In the genomic region with DNA sequence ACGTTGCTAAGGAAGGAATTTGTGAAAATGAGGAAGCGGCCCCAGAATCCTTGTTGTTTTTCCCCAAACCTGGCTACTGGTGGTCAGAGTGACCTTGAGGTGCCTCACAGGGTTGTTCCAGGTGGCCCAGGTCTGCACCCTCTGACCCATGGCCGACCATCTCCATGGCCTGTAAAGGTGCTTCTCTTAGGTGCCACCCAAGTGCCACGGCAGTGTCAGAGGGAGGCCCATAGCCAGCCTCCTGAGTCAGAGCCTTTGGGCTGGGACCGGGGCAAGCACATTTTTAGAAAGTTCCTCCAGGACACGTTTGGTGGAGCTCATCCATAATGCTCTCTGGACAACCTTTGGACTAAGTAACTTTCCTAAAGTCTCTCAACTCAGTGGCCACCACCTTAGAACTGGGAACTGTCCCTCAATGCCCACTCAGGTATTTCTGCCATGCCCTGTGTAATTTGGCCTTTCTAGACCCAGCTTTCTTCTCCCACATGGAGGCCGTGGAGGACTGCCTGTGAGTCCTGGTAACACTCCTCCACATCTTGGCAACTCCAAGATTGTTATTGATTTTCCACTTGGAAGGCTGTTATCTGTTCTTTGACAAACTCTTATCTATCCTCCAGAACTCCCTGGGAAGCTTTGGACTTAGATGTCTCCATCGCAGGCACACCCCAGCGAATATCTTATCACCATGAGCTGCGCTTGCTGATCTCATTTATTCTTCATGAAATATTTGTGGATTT, we compare ENCODE assay signal across 14 cellular contexts.
A peak's percentile ranks its signal among the peaks of the same experiment; 100 is the strongest.
DNase-seq lines count a peak whose midpoint lies in the region; ATAC-seq, FAIRE-seq and TF ChIP-seq lines count a peak whose summit lies in the region.
"Had no signal": no experiment of that assay in that cellular context is flagged by ENCODE, and none has a peak within 500 bp of the region (broad histone marks: within the 10 kb centered on the region; RNA-seq: fewer than 3 reads in every experiment).

No MANE protein-coding gene starts in this region.

- H3K36me3 Mint-ChIP-seq in HFFc6 (ENCODE audit: low read depth), result no peaks in the 10 kb centered on the region
- no peaks in the 10 kb centered on the region for H3K36me3 Mint-ChIP-seq in astrocyte (ENCODE audit: low read depth, unreplicated experiment)
- H3K36me3 Mint-ChIP-seq: stimulated activated naive B cell treated with anti-CD40 and anti-IgM and Interleukin-4, amounts not matched to agents 10 μg/mL and 1 μg/mL and 100 μg/mL, for 72 hours had no signal

- peak overlapping the region; percentile 62 for H2AFZ ChIP-seq in astrocyte (ENCODE audit: low read depth, low read length)
- no peak overlapping the region for H2AFZ ChIP-seq in keratinocyte (ENCODE audit: control insufficient read depth, low read length)

- ATAC-seq in HG03280 (IDR thresholded peaks at IDR 0.05; ENCODE audit: unreplicated experiment) (no peak), GM21786 (IDR thresholded peaks at IDR 0.05; ENCODE audit: unreplicated experiment) (no peak)

- peak overlapping the region; percentile 75 for H3K4me2 ChIP-seq in astrocyte (ENCODE audit: low read length)
- H3K4me2 ChIP-seq in keratinocyte (ENCODE audit: control insufficient read depth, extremely low read depth, insufficient read depth, low read depth, low read length), result peak overlapping the region; percentile 59
- H3K4me2 ChIP-seq in skeletal muscle satellite cell (ENCODE audit: low read length), result peak overlapping the region; percentile 74

- H3K4me1 Mint-ChIP-seq in HFFc6 (ENCODE audit: low read depth), result peaks cover 51% of the 10 kb centered on the region
- H3K4me1 Mint-ChIP-seq in astrocyte (ENCODE audit: low read depth, unreplicated experiment), result peaks cover 49% of the 10 kb centered on the region
- H3K4me1 Mint-ChIP-seq: central memory CD8-positive, alpha-beta T cell; nephron; stimulated activated naive B cell treated with anti-CD40 and anti-IgM and Interleukin-4, amounts not matched to agents 10 μg/mL and 1 μg/mL and 100 μg/mL, for 72 hours had no signal

- H3K9me3 Mint-ChIP-seq in HFFc6 (no peaks in the 10 kb centered on the region), astrocyte (ENCODE audit: unreplicated experiment) (no peaks in the 10 kb centered on the region)
- H3K9me3 Mint-ChIP-seq: activated naive CD4-positive, alpha-beta T cell treated with anti-CD3 and anti-CD28 coated beads for 36 hours; stimulated activated naive B cell treated with anti-CD40 and anti-IgM and Interleukin-4, amounts not matched to agents 10 μg/mL and 1 μg/mL and 100 μg/mL, for 72 hours had no signal

- no peaks in the 10 kb centered on the region for H3K27me3 ChIP-seq in astrocyte (ENCODE audit: insufficient read depth, low read length)
- H3K27me3 ChIP-seq in keratinocyte (ENCODE audit: control insufficient read depth, extremely low read depth, insufficient read depth, low read length), result no peaks in the 10 kb centered on the region
- no peaks in the 10 kb centered on the region for H3K27me3 ChIP-seq in skeletal muscle satellite cell (ENCODE audit: control insufficient read depth, insufficient read depth, low read length)
- H3K27me3 ChIP-seq: right lobe of liver had no signal

- TF ChIP-seq CTCF in HFFc6 (IDR thresholded peaks at IDR 0.05), result no peak
- no peak for TF ChIP-seq CTCF in astrocyte (IDR thresholded peaks at IDR 0.05; ENCODE audit: insufficient read depth, low read depth, low read length)
- TF ChIP-seq CTCF in keratinocyte (optimal IDR thresholded peaks at IDR 0.05 in 1 of 3, IDR thresholded peaks at IDR 0.05 in 1 of 3, conservative IDR thresholded peaks at IDR 0.05 in 1 of 3; ENCODE audit: extremely low read depth in 1 of 3, insufficient read depth in 2 of 3, low read length in 3 of 3), result no peak

- no peaks in the 10 kb centered on the region for H3K9me1 ChIP-seq in keratinocyte (ENCODE audit: control insufficient read depth, extremely low read depth, insufficient read depth, low read length)

- no peaks in the 10 kb centered on the region for H3K36me3 ChIP-seq in astrocyte (ENCODE audit: insufficient read depth, low read length)
- no peaks in the 10 kb centered on the region for H3K36me3 ChIP-seq in keratinocyte (ENCODE audit: control insufficient read depth in 2 of 2, extremely low read depth in 1 of 2, insufficient read depth in 2 of 2, low read length in 2 of 2)
- no peaks in the 10 kb centered on the region for H3K36me3 ChIP-seq in skeletal muscle satellite cell (ENCODE audit: insufficient read depth, low read length)
- H3K36me3 ChIP-seq: right lobe of liver had no signal

- FAIRE-seq in astrocyte (lab: Jason Lieb, UNC) (no peak), keratinocyte (lab: Jason Lieb, UNC) (no peak)

- dilution Hi-C loops in keratinocyte (cut with MboI; ENCODE audit: extremely low pct_ligation_motif_present, low sequenced_read_pairs), result no loop called here

- H3K4me3 Mint-ChIP-seq in HFFc6, result peak overlapping the region; percentile 75
- H3K4me3 Mint-ChIP-seq in astrocyte (ENCODE audit: unreplicated experiment), result no peak overlapping the region
- H3K4me3 Mint-ChIP-seq: central memory CD8-positive, alpha-beta T cell had no signal

- no peaks in the 10 kb centered on the region for H3K79me2 ChIP-seq in astrocyte (ENCODE audit: insufficient read depth, low read length)
- no peaks in the 10 kb centered on the region for H3K79me2 ChIP-seq in keratinocyte (ENCODE audit: control insufficient read depth, insufficient read depth, low read length)

- H3K27me3 Mint-ChIP-seq in HFFc6 (ENCODE audit: insufficient read depth), result peaks cover 1% of the 10 kb centered on the region
- peaks cover 4% of the 10 kb centered on the region for H3K27me3 Mint-ChIP-seq in astrocyte (ENCODE audit: low read depth, unreplicated experiment)
- H3K27me3 Mint-ChIP-seq: central memory CD8-positive, alpha-beta T cell had no signal

- H3K4me1 ChIP-seq in astrocyte (ENCODE audit: insufficient read depth, low read length) (peaks cover 16% of the 10 kb centered on the region), keratinocyte (ENCODE audit: control insufficient read depth, extremely low read depth, insufficient read depth, low read length) (peaks cover 4% of the 10 kb centered on the region), skeletal muscle satellite cell (ENCODE audit: control insufficient read depth, insufficient read depth, low read length) (peaks cover 59% of the 10 kb centered on the region)

- H3K27ac ChIP-seq in astrocyte (ENCODE audit: low read depth, low read length) (no peak overlapping the region), keratinocyte (ENCODE audit: control insufficient read depth, insufficient read depth, low read length) (no peak overlapping the region)

- H3K4me3 ChIP-seq in astrocyte (ENCODE audit: insufficient read depth, low read depth, low read length) (no peak overlapping the region), keratinocyte (ENCODE audit: control insufficient read depth in 2 of 3, extremely low read depth in 1 of 3, insufficient read depth in 2 of 3, low read depth in 1 of 3, low read length in 3 of 3) (no peak overlapping the region), skeletal muscle satellite cell (ENCODE audit: low read length) (peak overlapping the region; percentile 57)

- H3K27ac Mint-ChIP-seq in HFFc6 (peak overlapping the region; percentile 42; the same call in 1 of the 2 replicates), astrocyte (ENCODE audit: unreplicated experiment) (peak overlapping the region; percentile 14)
- H3K27ac Mint-ChIP-seq: activated naive CD4-positive, alpha-beta T cell treated with anti-CD3 and anti-CD28 coated beads for 36 hours; stimulated activated naive B cell treated with anti-CD40 and anti-IgM and Interleukin-4, amounts not matched to agents 10 μg/mL and 1 μg/mL and 100 μg/mL, for 72 hours had no signal

- H4K20me1 ChIP-seq in astrocyte (ENCODE audit: insufficient read depth, low read length), result no peaks in the 10 kb centered on the region
- H4K20me1 ChIP-seq in keratinocyte (ENCODE audit: control insufficient read depth, extremely low read depth, insufficient read depth, low read length), result no peaks in the 10 kb centered on the region

- H3K9ac ChIP-seq in astrocyte (ENCODE audit: low read length) (peak overlapping the region; percentile 31), keratinocyte (ENCODE audit: control insufficient read depth, extremely low read depth, insufficient read depth, low read length) (no peak overlapping the region), skeletal muscle satellite cell (ENCODE audit: low read depth, low read length) (peak overlapping the region; percentile 61)

- H3K9me3 ChIP-seq in astrocyte (ENCODE audit: insufficient read depth, low read depth, low read length) (no peaks in the 10 kb centered on the region), keratinocyte (ENCODE audit: control insufficient read depth, low read depth, low read length) (no peaks in the 10 kb centered on the region), skeletal muscle satellite cell (replicated peaks; ENCODE audit: low read length) (no peaks in the 10 kb centered on the region)
- H3K9me3 ChIP-seq: right lobe of liver had no signal

- DNase-seq in HFFc6, result no peak
- DNase-seq in astrocyte (ENCODE audit: low read depth), result no peak
- no peak for DNase-seq in keratinocyte (ENCODE audit: low read depth, low spot score)
- no peak for DNase-seq in stimulated activated naive CD4-positive, alpha-beta T cell treated with Interleukin-2 at 50 U/mL for 16 hours (lab: John Stamatoyannopoulos, UW)
- no peak for DNase-seq in NCI-H1092 treated with DMSO at 0.1 percent for 48 hours (lab: John Stamatoyannopoulos, UW)
- DNase-seq: MM.1S; stimulated activated naive B cell treated with anti-CD40 and anti-IgM and Interleukin-4, amounts not matched to agents 10 μg/mL and 1 μg/mL and 100 μg/mL, for 72 hours had no signal
